Comparison of ENCODE assay signal across 21 cellular contexts in the genomic region with DNA sequence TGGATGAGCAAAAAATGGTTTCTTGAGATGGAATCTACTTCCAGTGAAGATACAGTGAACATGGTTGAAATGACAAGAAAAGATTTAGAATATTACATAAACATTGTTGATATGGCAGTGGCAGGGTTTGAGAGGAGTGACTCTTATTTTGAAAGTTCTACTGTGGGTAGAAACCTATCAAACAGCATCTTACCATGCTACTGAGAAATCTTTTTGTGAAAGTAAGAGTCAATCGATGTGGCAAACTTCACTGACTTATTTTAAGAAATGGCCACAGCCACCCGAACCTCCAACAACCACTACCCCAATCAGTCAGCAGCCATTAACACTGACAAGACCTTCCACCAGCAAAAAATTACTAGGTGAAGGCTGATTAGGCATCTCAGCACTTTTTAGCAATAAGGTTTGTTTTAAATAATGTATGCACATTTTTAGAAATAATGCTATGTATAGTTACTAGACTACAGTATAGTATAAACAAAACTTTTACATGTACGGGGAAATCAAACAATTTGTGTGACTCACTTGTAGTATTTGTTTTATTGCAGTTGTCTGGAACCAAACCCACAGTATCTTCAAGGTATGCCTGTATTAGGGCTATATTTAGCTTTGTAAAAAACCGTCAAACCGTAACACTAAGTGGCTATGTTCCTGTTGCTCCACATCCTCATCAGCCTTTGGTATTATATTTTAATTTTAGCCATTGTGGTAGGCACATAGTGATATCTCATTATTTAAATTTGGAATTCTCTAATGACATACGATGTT. TPM values are rescaled to one million over a fixed set of nuclear protein-coding genes. Genes with fewer than 3 reads are reported as not detected.
DNase-seq lines count a peak whose midpoint lies in the region; ATAC-seq and TF ChIP-seq lines count a peak whose summit lies in the region.
"Had no signal": no experiment of that assay in that cellular context is flagged by ENCODE, and none has a peak within 500 bp of the region (broad histone marks: within the 10 kb centered on the region; RNA-seq: fewer than 3 reads in every experiment).

No MANE protein-coding gene starts in this region.

- H3K36me3 ChIP-seq in RWPE2 (ENCODE audit: low read depth) = peaks cover 18% of the 10 kb centered on the region
- H3K36me3 ChIP-seq: ascending aorta, esophagus squamous epithelium, spleen had no signal

- DNase-seq in stimulated activated naive CD8-positive, alpha-beta T cell treated with anti-CD3 and anti-CD28 coated beads, Interleukin-15, amount 100 ng/mL, for 72 hours = no peak
- no peak for DNase-seq in stimulated activated naive CD8-positive, alpha-beta T cell treated with anti-CD3 and anti-CD28 coated beads, Interleukin-15, Interleukin-2, amounts not matched to agents 100 U/mL and 50 U/mL, for 24 hours
- DNase-seq in RWPE2 (ENCODE audit: low spot score) = no peak
- peak; percentile 12 for DNase-seq in fibroblast of villous mesenchyme (ENCODE audit: low read depth)
- no peak for DNase-seq in UCSD-AML1 (lab: John Stamatoyannopoulos, UW; ENCODE audit: unreplicated experiment)
- no peak for DNase-seq in activated CD4-positive, alpha-beta T cell treated with anti-CD3 and anti-CD28 coated beads for 4 hours
- DNase-seq in HPDE6-E6E7 (ENCODE audit: extremely low spot score) = no peak
- DNase-seq in SKM-1 treated with dmso at 0.1 percent for 144 hours (lab: John Stamatoyannopoulos, UW; ENCODE audit: unreplicated experiment) = no peak
- DNase-seq: activated CD8-positive, alpha-beta memory T cell treated with anti-CD3 and anti-CD28 coated beads for 24 hours; esophagus squamous epithelium; left cardiac atrium; NCI-H1436; NCI-H526; Right ventricle myocardium superior; spleen; stimulated activated CD4-positive, alpha-beta T cell treated with anti-CD3 and anti-CD28 coated beads, Interleukin-4, amount 100 ng/mL, for 24 hours had no signal

- no peaks in the 10 kb centered on the region for H3K4me1 ChIP-seq in RWPE2 (ENCODE audit: insufficient read depth, poor library complexity, severe bottlenecking)
- H3K4me1 ChIP-seq: ascending aorta, BLaER1, esophagus squamous epithelium, spleen had no signal

- H3K27me3 ChIP-seq in RWPE2 (ENCODE audit: insufficient read depth, poor library complexity, severe bottlenecking) = no peaks in the 10 kb centered on the region
- H3K27me3 ChIP-seq: ascending aorta, BLaER1, esophagus squamous epithelium, spleen had no signal

- no peak overlapping the region for H3K4me3 ChIP-seq in RWPE2 (ENCODE audit: severe bottlenecking)
- H3K4me3 ChIP-seq in fibroblast of villous mesenchyme (ENCODE audit: low read depth, low read length) = no peak overlapping the region
- H3K4me3 ChIP-seq: ascending aorta, BLaER1, esophagus squamous epithelium, GM23338, spleen had no signal

- no peaks in the 10 kb centered on the region for H3K27me3 Mint-ChIP-seq in stimulated activated naive CD8-positive, alpha-beta T cell treated with anti-CD3 and anti-CD28 coated beads, Interleukin-15, amount 100 ng/mL, for 72 hours
- H3K27me3 Mint-ChIP-seq: type B pancreatic cell had no signal

- no peaks in the 10 kb centered on the region for H3K9me3 ChIP-seq in RWPE2 (ENCODE audit: severe bottlenecking)
- H3K9me3 ChIP-seq: ascending aorta, BLaER1, esophagus squamous epithelium, spleen had no signal

- no peaks in the 10 kb centered on the region for H3K9me3 Mint-ChIP-seq in stimulated activated naive CD8-positive, alpha-beta T cell treated with anti-CD3 and anti-CD28 coated beads, Interleukin-15, amount 100 ng/mL, for 72 hours
- H3K9me3 Mint-ChIP-seq: activated naive CD4-positive, alpha-beta T cell treated with anti-CD3 and anti-CD28 coated beads, Interleukin-2, amount 50 U/mL, for 72 hours; GM23338; type B pancreatic cell had no signal

- peak; percentile 45 for ATAC-seq in stimulated activated naive CD8-positive, alpha-beta T cell treated with anti-CD3 and anti-CD28 coated beads, Interleukin-15, amount 100 ng/mL, for 72 hours
- ATAC-seq in stimulated activated naive CD8-positive, alpha-beta T cell treated with anti-CD3 and anti-CD28 coated beads, Interleukin-15, Interleukin-2, amounts not matched to agents 100 U/mL and 50 U/mL, for 24 hours = no peak
- peak; percentile 49; the same call in 2 of the 3 replicates for ATAC-seq in RWPE2 (ENCODE audit: low read depth)
- ATAC-seq: activated naive CD4-positive, alpha-beta T cell treated with anti-CD3 and anti-CD28 coated beads, Interleukin-2, amount 50 U/mL, for 72 hours; GM23338; left cardiac atrium had no signal

- H3K4me3 Mint-ChIP-seq in stimulated activated naive CD8-positive, alpha-beta T cell treated with anti-CD3 and anti-CD28 coated beads, Interleukin-15, amount 100 ng/mL, for 72 hours = no peak overlapping the region
- H3K4me3 Mint-ChIP-seq: GM23338, type B pancreatic cell had no signal

- no peak overlapping the region for H3K27ac ChIP-seq in RWPE2 (ENCODE audit: poor library complexity, severe bottlenecking)
- H3K27ac ChIP-seq: ascending aorta, BLaER1, esophagus squamous epithelium, spleen had no signal

- H3K4me1 Mint-ChIP-seq in stimulated activated naive CD8-positive, alpha-beta T cell treated with anti-CD3 and anti-CD28 coated beads, Interleukin-15, amount 100 ng/mL, for 72 hours = no peaks in the 10 kb centered on the region
- H3K4me1 Mint-ChIP-seq: GM23338 had no signal

- H3K27ac Mint-ChIP-seq in stimulated activated naive CD8-positive, alpha-beta T cell treated with anti-CD3 and anti-CD28 coated beads, Interleukin-15, amount 100 ng/mL, for 72 hours = no peak overlapping the region
- H3K27ac Mint-ChIP-seq: activated naive CD4-positive, alpha-beta T cell treated with anti-CD3 and anti-CD28 coated beads, Interleukin-2, amount 50 U/mL, for 72 hours; GM23338; type B pancreatic cell had no signal

- TF ChIP-seq CTCF in RWPE2 (IDR thresholded peaks at IDR 0.05; ENCODE audit: poor library complexity, severe bottlenecking) (no peak), fibroblast of villous mesenchyme (IDR thresholded peaks at IDR 0.05; ENCODE audit: insufficient read depth, low read depth, low read length) (no peak)

RNA-seq across cellular contexts. Expression of gene ADAMTS6, which starts 30.6 kb away (rescaled TPM):
- 95.9 and 121 TPM in 2 replicates for total RNA-seq in fibroblast of villous mesenchyme

RNA-seq across cellular contexts. Expression of gene CENPK, which starts 50.6 kb away (rescaled TPM):
- 18.0 and 25.9 TPM in 2 replicates for total RNA-seq in fibroblast of villous mesenchyme

RNA-seq across cellular contexts. Expression of gene PPWD1, which starts 50.7 kb away (rescaled TPM):
- 33.2 and 42.7 TPM in 2 replicates for total RNA-seq in fibroblast of villous mesenchyme
